ENCODE assay signal across 8 cellular contexts in genomic region chr1:177948336-177948972, GRCh38. TPM values are rescaled to one million over a fixed set of nuclear protein-coding genes. Genes with fewer than 3 reads are reported as not detected.
A peak's percentile ranks its signal among the peaks of the same experiment; 100 is the strongest.
DNase-seq lines count a peak whose midpoint lies in the region; ATAC-seq, FAIRE-seq and TF ChIP-seq lines count a peak whose summit lies in the region.

No MANE protein-coding gene starts in this region.

- no peaks in the 10 kb centered on the region for H4K20me1 ChIP-seq in DOHH2 (ENCODE audit: control insufficient read depth, insufficient read depth, low read depth, low read length)

- H3K4me2 ChIP-seq in DOHH2 (ENCODE audit: low read length): no peak overlapping the region

- no peaks in the 10 kb centered on the region for H3K9me2 ChIP-seq in DOHH2 (replicated peaks; ENCODE audit: control insufficient read depth, low read length)

- FAIRE-seq in small intestine (lab: Jason Lieb, UNC): no peak

- no peak overlapping the region for H3K4me3 ChIP-seq in DOHH2 (ENCODE audit: low read length)
- H3K4me3 ChIP-seq in small intestine (ENCODE audit: low read depth in 1 of 2, low read length in 2 of 2): no peak overlapping the region

- no peaks in the 10 kb centered on the region for H3K36me3 ChIP-seq in DOHH2 (ENCODE audit: control insufficient read depth, low read length)
- peaks cover 0 to 16% of the 10 kb centered on the region in 2 donors for H3K36me3 ChIP-seq in small intestine (ENCODE audit: control insufficient read depth in 2 of 2, insufficient read depth in 2 of 2, low read length in 2 of 2)

- no peaks in the 10 kb centered on the region for H3K79me2 ChIP-seq in DOHH2 (ENCODE audit: control insufficient read depth, low read length)

- H3K4me1 ChIP-seq in DOHH2 (ENCODE audit: control insufficient read depth, low read length) (no peaks in the 10 kb centered on the region), small intestine (ENCODE audit: control insufficient read depth in 2 of 2, insufficient read depth in 1 of 2, low read depth in 1 of 2, low read length in 1 of 2) (no peaks in the 10 kb centered on the region)

- H3K9me3 ChIP-seq in DOHH2 (ENCODE audit: control insufficient read depth, insufficient read depth, low read length): no peaks in the 10 kb centered on the region
- no peaks in the 10 kb centered on the region for H3K9me3 ChIP-seq in small intestine (ENCODE audit: control insufficient read depth, low read depth)

- WGBS in small intestine, 3 donors: 23 to 29% (median 23%) methylated on average over 8 of the region's 8 CpGs

- H3K27ac ChIP-seq in DOHH2 (ENCODE audit: low read depth, low read length) (no peak overlapping the region), small intestine (ENCODE audit: low read depth in 1 of 2, low read length in 1 of 2) (no peak overlapping the region)

- H3F3A ChIP-seq in DOHH2 (ENCODE audit: control insufficient read depth, insufficient read depth): no peaks in the 10 kb centered on the region

- no peaks in the 10 kb centered on the region for H3K27me3 ChIP-seq in DOHH2 (ENCODE audit: control insufficient read depth, low read length)
- no peaks in the 10 kb centered on the region for H3K27me3 ChIP-seq in small intestine (ENCODE audit: control insufficient read depth in 2 of 2, insufficient read depth in 2 of 2, low read length in 2 of 2)

- TF ChIP-seq CTCF in DOHH2 (IDR thresholded peaks at IDR 0.05; ENCODE audit: low read depth, low read length, poor library complexity, severe bottlenecking): peak; percentile 85

- DNase-seq in NCI-H510A (lab: John Stamatoyannopoulos, UW) (peak; percentile 19), anterior cingulate cortex (lab: John Stamatoyannopoulos, UW) (peak in 48 of 58 donors; percentile 12 to 76 (median 46)), hepatic stellate cell (ENCODE audit: low spot score) (peak; percentile 66), small intestine (peak; percentile 73), cortex of kidney (lab: John Stamatoyannopoulos, UW) (no peak)

- ATAC-seq in GM19395 (IDR thresholded peaks at IDR 0.05; ENCODE audit: unreplicated experiment) (peak; percentile 80), HG03439 (IDR thresholded peaks at IDR 0.05; ENCODE audit: unreplicated experiment) (peak; percentile 74)

RNA-seq across cellular contexts. Expression of gene SEC16B, which starts 21.4 kb away (rescaled TPM):
- polyA plus RNA-seq in small intestine: 10 to 100 TPM; 10.2 to 68.0 (median 43.5) TPM
